ENCODE assay signal across 1 cellular context in genomic region chr21:44361903-44362302, GRCh38. TPM values are rescaled to one million over a fixed set of nuclear protein-coding genes. Genes with fewer than 3 reads are reported as not detected.
"Had no signal": no experiment of that assay in that cellular context is flagged by ENCODE, and none has a peak within 500 bp of the region (broad histone marks: within the 10 kb centered on the region; RNA-seq: fewer than 3 reads in every experiment).

No MANE protein-coding gene starts in this region.

RNA-seq across cellular contexts. Expression of gene TRPM2, which starts 8.5 kb away (rescaled TPM):
- total RNA-seq: HT-29 had no signal
